9 cellular contexts compared by ENCODE assay signal in genomic region chr12:131840643-131841416, GRCh38.
"Had no signal": no experiment of that assay in that cellular context is flagged by ENCODE, and none has a peak within 500 bp of the region (broad histone marks: within the 10 kb centered on the region; RNA-seq: fewer than 3 reads in every experiment).

No MANE protein-coding gene starts in this region.

- ATAC-seq: GM23338, HCT116, K562 had no signal

- DNase-seq: H7, HFFc6, IMR-90, KG1 had no signal

- H3K9me3 Mint-ChIP-seq: GM23338, HFFc6 had no signal

- H3K4me1 Mint-ChIP-seq: GM23338 had no signal

- FAIRE-seq: K562 had no signal

- H3K4me1 ChIP-seq: HAP-1 had no signal

- H3K4me2 ChIP-seq: GM23338 had no signal

- H3K27ac ChIP-seq: HL-60 had no signal

- H3K4me3 Mint-ChIP-seq: GM23338, HFFc6 had no signal

- H3K4me3 ChIP-seq: GM23338, HAP-1, K562 had no signal

- H3K9me3 ChIP-seq: HAP-1 had no signal

- H3K27ac Mint-ChIP-seq: GM23338, HFFc6 had no signal

- H2AFZ ChIP-seq: GM23338 had no signal
